ENCODE assay signal across 15 cellular contexts in the genomic region with DNA sequence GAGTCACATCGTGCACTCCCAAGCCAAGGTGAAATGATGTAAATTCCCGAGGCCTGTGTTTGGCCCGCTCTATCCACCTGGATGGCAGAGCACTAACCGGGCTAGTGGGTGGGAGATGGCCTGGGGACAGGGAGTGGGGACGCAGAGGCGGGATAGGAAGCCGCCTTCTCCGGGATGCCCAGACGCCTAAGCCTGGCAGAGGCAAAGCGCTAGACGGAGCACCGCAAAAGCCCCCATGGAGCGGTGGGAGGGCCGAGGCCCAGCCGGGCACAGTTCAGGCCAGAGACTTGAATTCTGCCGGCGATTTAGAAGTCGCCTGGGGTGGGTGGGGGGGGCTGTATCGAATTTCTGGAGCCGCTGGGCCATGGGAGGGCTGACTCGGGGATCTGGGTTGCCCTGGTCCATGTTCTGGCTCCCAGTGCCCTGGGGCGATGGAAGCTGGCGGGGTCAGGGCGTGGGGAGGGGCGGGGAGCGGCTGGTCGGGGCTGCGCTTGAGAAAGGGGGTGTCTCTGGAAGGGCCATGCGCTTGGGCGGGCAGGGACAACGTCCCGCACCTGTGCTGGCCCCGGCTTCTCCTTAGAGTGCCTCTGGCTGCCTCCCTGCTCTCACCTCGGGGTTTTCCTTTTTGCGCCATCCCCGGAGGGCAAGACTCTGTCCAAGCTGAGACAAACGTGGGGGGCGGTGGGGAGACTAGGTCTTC. TPM values are rescaled to one million over a fixed set of nuclear protein-coding genes. Genes with fewer than 3 reads are reported as not detected.
DNase-seq lines count a peak whose midpoint lies in the region; ATAC-seq and TF ChIP-seq lines count a peak whose summit lies in the region.
"Had no signal": no experiment of that assay in that cellular context is flagged by ENCODE, and none has a peak within 500 bp of the region (broad histone marks: within the 10 kb centered on the region; RNA-seq: fewer than 3 reads in every experiment).

No MANE protein-coding gene starts in this region.

- intact Hi-C loops in upper lobe of right lung (cut with DNase I) = no loop called here

- TF ChIP-seq CTCF in upper lobe of right lung (IDR thresholded peaks at IDR 0.05) = no peak

- peak; percentile 67 for DNase-seq in H7
- peak; percentile 37 for DNase-seq in ecto neural progenitor cell (ENCODE audit: low spot score)
- DNase-seq in upper lobe of right lung = no peak
- DNase-seq in NCI-H510A treated with DMSO at 0.1 percent for 48 hours (lab: John Stamatoyannopoulos, UW) = no peak
- DNase-seq: IMR-90, KBM-7 had no signal

- H3K27ac ChIP-seq in upper lobe of right lung = no peak overlapping the region
- H3K27ac ChIP-seq: A549 had no signal

- no peaks in the 10 kb centered on the region for H3K9me3 ChIP-seq in ES-I3 (ENCODE audit: control insufficient read depth, insufficient read depth, low read length)
- no peaks in the 10 kb centered on the region for H3K9me3 ChIP-seq in upper lobe of right lung
- H3K9me3 ChIP-seq: A549, Caco-2 had no signal

- H3K4me1 ChIP-seq in ES-I3 (ENCODE audit: insufficient read depth, low read length) = no peaks in the 10 kb centered on the region
- H3K4me1 ChIP-seq in upper lobe of right lung = no peaks in the 10 kb centered on the region
- H3K4me1 ChIP-seq: Caco-2 had no signal

- peak overlapping the region; percentile 31; the same call in 1 of the 2 replicates for H3K9ac ChIP-seq in ES-I3 (ENCODE audit: low read depth, low read length)

- ATAC-seq in upper lobe of right lung = peak; percentile 7
- ATAC-seq in HG03039 (IDR thresholded peaks at IDR 0.05; ENCODE audit: unreplicated experiment) = no peak
- ATAC-seq: CD8-positive, alpha-beta T cell; GM12878 had no signal

- H3K27me3 ChIP-seq in H7 (ENCODE audit: control insufficient read depth, insufficient read depth, low read length) = peaks cover 3% of the 10 kb centered on the region; the same call in 1 of the 2 replicates
- peaks cover 48% of the 10 kb centered on the region for H3K27me3 ChIP-seq in upper lobe of right lung

- H3K36me3 ChIP-seq in ES-I3 (ENCODE audit: insufficient read depth, low read length) (no peaks in the 10 kb centered on the region), H7 (replicated peaks; ENCODE audit: control insufficient read depth, insufficient read depth, low read length) (no peaks in the 10 kb centered on the region), upper lobe of right lung (no peaks in the 10 kb centered on the region)

- no peak overlapping the region for H3K4me3 ChIP-seq in H7 (ENCODE audit: insufficient read depth, low read depth, low read length)
- H3K4me3 ChIP-seq in upper lobe of right lung = no peak overlapping the region
- H3K4me3 ChIP-seq: A549, GM12878 had no signal

RNA-seq across cellular contexts. Expression of a gene that starts 28.0 kb away (rescaled TPM):
- total RNA-seq in H7 (2014; rRNA removed; shearing (Covaris generic)) = 105 and 113 TPM in 2 replicates
- 43.7 TPM for total RNA-seq in upper lobe of right lung

RNA-seq across cellular contexts. Expression of a gene that starts 36.3 kb away (rescaled TPM):
- 90.7 and 103 TPM in 2 replicates for total RNA-seq in H7 (2014; rRNA removed; shearing (Covaris generic))
- total RNA-seq in upper lobe of right lung = 76.8 TPM

RNA-seq across cellular contexts. Expression of a gene that starts 39.5 kb away (rescaled TPM):
- total RNA-seq in H7 (2014; rRNA removed; shearing (Covaris generic)) = 1.5 and 20.3 TPM in 2 replicates
- 0.81 TPM for total RNA-seq in upper lobe of right lung
- total RNA-seq: CD8-positive, alpha-beta T cell; G401; GM12878; IMR-90 had no signal

RNA-seq across cellular contexts. Expression of a gene that starts 50.7 kb away (rescaled TPM):
- 0.85 TPM in 1 of 2 replicates, not detected in the other for total RNA-seq in H7 (2014; rRNA removed; shearing (Covaris generic))
- total RNA-seq in upper lobe of right lung = 8.4 TPM
- total RNA-seq: Caco-2; CD8-positive, alpha-beta T cell; Daoy; G401; GM12878; H9; IMR-90 had no signal

Comparison
In these comparisons a context has a peak if more than half of its experiments do, and no peak if none do; other contexts are left out.
1. DNase-seq: peak in H7 (single experiment) and ecto neural progenitor cell (single experiment); none in upper lobe of right lung (single experiment) and NCI-H510A treated with DMSO at 0.1 percent for 48 hours (single experiment).